ENCODE assay signal across 8 cellular contexts in genomic region chr7:151410405-151411390, GRCh38. TPM values are rescaled to one million over a fixed set of nuclear protein-coding genes. Genes with fewer than 3 reads are reported as not detected.
DNase-seq lines count a peak whose midpoint lies in the region; ATAC-seq and TF ChIP-seq lines count a peak whose summit lies in the region.

No MANE protein-coding gene starts in this region.

- CTCF ChIA-PET in HEK293T (lab: Yijun Ruan, JAX): no interaction called here

- POLR2A ChIA-PET in HEK293T (lab: Yijun Ruan, JAX): no interaction called here

- no peaks in the 10 kb centered on the region for H3K4me1 ChIP-seq in mucosa of stomach (ENCODE audit: control insufficient read depth, insufficient read depth, low read length)
- H3K4me1 ChIP-seq in uterus: peaks cover 0 to 12% of the 10 kb centered on the region in 2 donors

- intact Hi-C loops in uterus (cut with DNase I; ENCODE audit: low total_unique reads): no loop called here

- DNase-seq in activated naive CD4-positive, alpha-beta T cell treated with Interleukin-2 at 50 U/mL for 16 hours: peak; percentile 19
- no peak for DNase-seq in activated naive CD4-positive, alpha-beta T cell (lab: John Stamatoyannopoulos, UW)
- peak; percentile 69 for DNase-seq in ecto neural progenitor cell (ENCODE audit: low spot score)
- DNase-seq in uterus: no peak
- DNase-seq in HUDEP-2 (lab: John Stamatoyannopoulos, UW; ENCODE audit: unreplicated experiment in 76 of 76): no peak
- no peak for DNase-seq in HEK293T (ENCODE audit: extremely low spot score)

- ATAC-seq in HG03565 (IDR thresholded peaks at IDR 0.05; ENCODE audit: unreplicated experiment): no peak

- TF ChIP-seq CTCF in uterus (IDR thresholded peaks at IDR 0.05): peak in 1 of 4 experiments; percentile 21

- H3K27ac ChIP-seq in uterus: peak overlapping the region; percentile 70 to 74

- H3K4me3 ChIP-seq in mucosa of stomach (ENCODE audit: low read length): no peak overlapping the region
- H3K4me3 ChIP-seq in uterus: peak overlapping the region; percentile 34 to 44

- H3K27me3 ChIP-seq in mucosa of stomach (ENCODE audit: control insufficient read depth, insufficient read depth, low read length) (peaks cover 41% of the 10 kb centered on the region), uterus (peaks cover 0 to 4% of the 10 kb centered on the region in 2 donors)

- no peaks in the 10 kb centered on the region for H3K36me3 ChIP-seq in mucosa of stomach (ENCODE audit: control insufficient read depth, insufficient read depth, low read length)
- H3K36me3 ChIP-seq in uterus: no peaks in the 10 kb centered on the region

- TF ChIP-seq POLR2A in uterus (IDR thresholded peaks at IDR 0.05): peak in 1 of 2 donors; percentile 35

- H3K9me3 ChIP-seq in mucosa of stomach (ENCODE audit: control insufficient read depth, low read length) (no peaks in the 10 kb centered on the region), uterus (no peaks in the 10 kb centered on the region)

- peak overlapping the region; percentile 28 for H3K9ac ChIP-seq in mucosa of stomach (ENCODE audit: low read length)

TF ChIP-seq in HEK293T, 16 proteins besides CTCF, POLR2A, EP300 and RAD21:
- TF ChIP-seq ARNT (IDR thresholded peaks at IDR 0.05) (no peak), SP1 (IDR thresholded peaks at IDR 0.05) (no peak)

RNA-seq across cellular contexts. Expression of gene WDR86, which starts 0.9 kb away (rescaled TPM):
- 100 to 1,000 TPM in 1 of 4 donors, 10 to 100 TPM in 2, 1 to 10 TPM in 1; 3.2 to 100 (median 53.4) TPM for total RNA-seq in uterus

RNA-seq across cellular contexts. Expression of gene CRYGN, which starts 29.2 kb away (rescaled TPM):
- 1 to 10 TPM in 2 of 4 donors, under 1 TPM in 1, not detected in 1; 0.73 to 2.9 (median 2.4) TPM for total RNA-seq in uterus

Comparison
In these comparisons a context has a peak if more than half of its experiments do, and no peak if none do; other contexts are left out.
1. DNase-seq: peak in activated naive CD4-positive, alpha-beta T cell treated with Interleukin-2 at 50 U/mL for 16 hours (single experiment) and ecto neural progenitor cell (single experiment); none in activated naive CD4-positive, alpha-beta T cell (0 of 4), uterus (0 of 2), HUDEP-2 (0 of 76) and HEK293T (single experiment).